ENCODE assay signal across 1 cellular context in genomic region chr16:87334611-87335305, GRCh38.
TF ChIP-seq lines count a peak whose summit lies in the region.

No MANE protein-coding gene starts in this region.

TF ChIP-seq in HepG2, 621 proteins besides CTCF, POLR2A, EP300 and RAD21:
- TF ChIP-seq CEBPG (CRISPR knock-in tag; IDR thresholded peaks at IDR 0.05) (no peak), SP140L (CRISPR knock-in tag; IDR thresholded peaks at IDR 0.05; ENCODE audit: borderline replicate concordance) (no peak), ZFP62 (CRISPR knock-in tag; IDR thresholded peaks at IDR 0.05) (no peak)
TF ChIP-seq in HepG2: peak in this region for 0.
